1 cellular context compared by ENCODE assay signal in the genomic region with DNA sequence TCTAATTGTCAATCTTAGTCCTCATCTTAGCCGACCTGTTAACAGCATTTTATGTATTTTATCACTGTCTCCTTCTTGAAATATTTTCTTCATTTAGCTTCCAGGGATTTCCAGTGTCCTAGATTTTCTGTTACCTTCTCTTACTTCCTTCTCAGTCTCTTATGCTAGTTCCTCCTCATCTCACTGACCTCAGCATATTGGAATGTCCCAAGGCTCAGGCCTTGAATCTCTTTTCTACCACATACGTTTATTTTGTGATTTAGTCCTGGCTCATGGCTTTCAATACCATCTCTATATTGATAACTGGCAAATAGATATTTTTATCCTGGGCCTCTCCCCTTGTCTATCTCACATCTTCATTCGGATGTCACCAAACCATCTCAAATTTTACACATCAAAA.
TF ChIP-seq lines count a peak whose summit lies in the region.

No MANE protein-coding gene starts in this region.

TF ChIP-seq in SK-N-SH, 30 proteins besides CTCF, POLR2A, EP300 and RAD21 (continued from another document):
- TF ChIP-seq, protein P1, sequence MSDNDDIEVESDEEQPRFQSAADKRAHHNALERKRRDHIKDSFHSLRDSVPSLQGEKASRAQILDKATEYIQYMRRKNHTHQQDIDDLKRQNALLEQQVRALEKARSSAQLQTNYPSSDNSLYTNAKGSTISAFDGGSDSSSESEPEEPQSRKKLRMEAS (IDR thresholded peaks at IDR 0.05; ENCODE audit: low read depth) = no peak
- TF ChIP-seq, protein P2, sequence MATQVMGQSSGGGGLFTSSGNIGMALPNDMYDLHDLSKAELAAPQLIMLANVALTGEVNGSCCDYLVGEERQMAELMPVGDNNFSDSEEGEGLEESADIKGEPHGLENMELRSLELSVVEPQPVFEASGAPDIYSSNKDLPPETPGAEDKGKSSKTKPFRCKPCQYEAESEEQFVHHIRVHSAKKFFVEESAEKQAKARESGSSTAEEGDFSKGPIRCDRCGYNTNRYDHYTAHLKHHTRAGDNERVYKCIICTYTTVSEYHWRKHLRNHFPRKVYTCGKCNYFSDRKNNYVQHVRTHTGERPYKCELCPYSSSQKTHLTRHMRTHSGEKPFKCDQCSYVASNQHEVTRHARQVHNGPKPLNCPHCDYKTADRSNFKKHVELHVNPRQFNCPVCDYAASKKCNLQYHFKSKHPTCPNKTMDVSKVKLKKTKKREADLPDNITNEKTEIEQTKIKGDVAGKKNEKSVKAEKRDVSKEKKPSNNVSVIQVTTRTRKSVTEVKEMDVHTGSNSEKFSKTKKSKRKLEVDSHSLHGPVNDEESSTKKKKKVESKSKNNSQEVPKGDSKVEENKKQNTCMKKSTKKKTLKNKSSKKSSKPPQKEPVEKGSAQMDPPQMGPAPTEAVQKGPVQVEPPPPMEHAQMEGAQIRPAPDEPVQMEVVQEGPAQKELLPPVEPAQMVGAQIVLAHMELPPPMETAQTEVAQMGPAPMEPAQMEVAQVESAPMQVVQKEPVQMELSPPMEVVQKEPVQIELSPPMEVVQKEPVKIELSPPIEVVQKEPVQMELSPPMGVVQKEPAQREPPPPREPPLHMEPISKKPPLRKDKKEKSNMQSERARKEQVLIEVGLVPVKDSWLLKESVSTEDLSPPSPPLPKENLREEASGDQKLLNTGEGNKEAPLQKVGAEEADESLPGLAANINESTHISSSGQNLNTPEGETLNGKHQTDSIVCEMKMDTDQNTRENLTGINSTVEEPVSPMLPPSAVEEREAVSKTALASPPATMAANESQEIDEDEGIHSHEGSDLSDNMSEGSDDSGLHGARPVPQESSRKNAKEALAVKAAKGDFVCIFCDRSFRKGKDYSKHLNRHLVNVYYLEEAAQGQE (IDR thresholded peaks at IDR 0.05; ENCODE audit: low read depth, low read length) = no peak
- TF ChIP-seq NRF1 (IDR thresholded peaks at IDR 0.05; ENCODE audit: low read depth, low read length) (no peak), RXRA (IDR thresholded peaks at IDR 0.05; ENCODE audit: borderline replicate concordance, low read depth) (no peak), NFIC (IDR thresholded peaks at IDR 0.05; ENCODE audit: borderline replicate concordance) (no peak), MEF2A (IDR thresholded peaks at IDR 0.05; ENCODE audit: borderline replicate concordance, low read depth) (no peak), TAF1 (IDR thresholded peaks at IDR 0.05; ENCODE audit: borderline replicate concordance, low read depth, low read length) (no peak), JUND (IDR thresholded peaks at IDR 0.05) (no peak), YY1 (IDR thresholded peaks at IDR 0.05; ENCODE audit: low read depth) (no peak), POLR2AphosphoS5 (IDR thresholded peaks at IDR 0.05; ENCODE audit: low read depth, low read length) (no peak), TCF12 (IDR thresholded peaks at IDR 0.05) (no peak), ELF1 (IDR thresholded peaks at IDR 0.05) (no peak)
- TF ChIP-seq, protein P3, sequence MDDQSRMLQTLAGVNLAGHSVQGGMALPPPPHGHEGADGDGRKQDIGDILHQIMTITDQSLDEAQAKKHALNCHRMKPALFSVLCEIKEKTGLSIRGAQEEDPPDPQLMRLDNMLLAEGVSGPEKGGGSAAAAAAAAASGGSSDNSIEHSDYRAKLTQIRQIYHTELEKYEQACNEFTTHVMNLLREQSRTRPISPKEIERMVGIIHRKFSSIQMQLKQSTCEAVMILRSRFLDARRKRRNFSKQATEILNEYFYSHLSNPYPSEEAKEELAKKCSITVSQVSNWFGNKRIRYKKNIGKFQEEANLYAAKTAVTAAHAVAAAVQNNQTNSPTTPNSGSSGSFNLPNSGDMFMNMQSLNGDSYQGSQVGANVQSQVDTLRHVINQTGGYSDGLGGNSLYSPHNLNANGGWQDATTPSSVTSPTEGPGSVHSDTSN (IDR thresholded peaks at IDR 0.05) = no peak
- TF ChIP-seq, protein P4, sequence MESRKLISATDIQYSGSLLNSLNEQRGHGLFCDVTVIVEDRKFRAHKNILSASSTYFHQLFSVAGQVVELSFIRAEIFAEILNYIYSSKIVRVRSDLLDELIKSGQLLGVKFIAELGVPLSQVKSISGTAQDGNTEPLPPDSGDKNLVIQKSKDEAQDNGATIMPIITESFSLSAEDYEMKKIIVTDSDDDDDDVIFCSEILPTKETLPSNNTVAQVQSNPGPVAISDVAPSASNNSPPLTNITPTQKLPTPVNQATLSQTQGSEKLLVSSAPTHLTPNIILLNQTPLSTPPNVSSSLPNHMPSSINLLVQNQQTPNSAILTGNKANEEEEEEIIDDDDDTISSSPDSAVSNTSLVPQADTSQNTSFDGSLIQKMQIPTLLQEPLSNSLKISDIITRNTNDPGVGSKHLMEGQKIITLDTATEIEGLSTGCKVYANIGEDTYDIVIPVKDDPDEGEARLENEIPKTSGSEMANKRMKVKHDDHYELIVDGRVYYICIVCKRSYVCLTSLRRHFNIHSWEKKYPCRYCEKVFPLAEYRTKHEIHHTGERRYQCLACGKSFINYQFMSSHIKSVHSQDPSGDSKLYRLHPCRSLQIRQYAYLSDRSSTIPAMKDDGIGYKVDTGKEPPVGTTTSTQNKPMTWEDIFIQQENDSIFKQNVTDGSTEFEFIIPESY (IDR thresholded peaks at IDR 0.05; ENCODE audit: borderline replicate concordance, low read depth) = no peak
